1 cellular context compared by ENCODE assay signal in genomic region chr18:1296237-1296636, GRCh38.
TF ChIP-seq lines count a peak whose summit lies in the region.

No MANE protein-coding gene starts in this region.

TF ChIP-seq in WTC11, 78 proteins besides CTCF, POLR2A, EP300 and RAD21 (continued from another document):
- TF ChIP-seq STAT6 (CRISPR knock-in tag; conservative IDR thresholded peaks at IDR 0.05; ENCODE audit: low read depth): no peak
- TF ChIP-seq ZNF138 (CRISPR knock-in tag; conservative IDR thresholded peaks at IDR 0.05): no peak
- TF ChIP-seq NR2C2 (CRISPR knock-in tag; IDR thresholded peaks at IDR 0.05): no peak
- no peak for TF ChIP-seq ETV6 (CRISPR knock-in tag; IDR thresholded peaks at IDR 0.05)
- no peak for TF ChIP-seq ZNF425 (CRISPR knock-in tag; conservative IDR thresholded peaks at IDR 0.05)
- TF ChIP-seq E2F5 (CRISPR knock-in tag; IDR thresholded peaks at IDR 0.05): no peak
- no peak for TF ChIP-seq ZMAT4 (CRISPR knock-in tag; IDR thresholded peaks at IDR 0.05)
